In genomic region chr14:63436286-63437098, GRCh38 we compare ENCODE assay signal across 2 cellular contexts.
TF ChIP-seq lines count a peak whose summit lies in the region.

No MANE protein-coding gene starts in this region.

TF ChIP-seq in IMR-90, 13 proteins besides CTCF, POLR2A, EP300 and RAD21 (continued from another document):
- TF ChIP-seq USF2 (IDR thresholded peaks at IDR 0.05; ENCODE audit: low read depth, low read length) (no peak), RCOR1 (IDR thresholded peaks at IDR 0.05; ENCODE audit: insufficient replicate concordance, low read length) (no peak), SMC3 (IDR thresholded peaks at IDR 0.05; ENCODE audit: low read depth, low read length) (no peak), ELK1 (IDR thresholded peaks at IDR 0.05; ENCODE audit: borderline replicate concordance, low read depth, low read length) (no peak), RFX5 (IDR thresholded peaks at IDR 0.05; ENCODE audit: low read depth, low read length) (no peak), NFE2L2 (IDR thresholded peaks at IDR 0.05; ENCODE audit: low read depth, low read length) (no peak), MXI1 (IDR thresholded peaks at IDR 0.05; ENCODE audit: borderline replicate concordance, low read depth, low read length) (no peak)

TF ChIP-seq in WTC11, 78 proteins besides CTCF, POLR2A, EP300 and RAD21 (continued from another document):
- TF ChIP-seq AFF4 (CRISPR knock-in tag; IDR thresholded peaks at IDR 0.05; ENCODE audit: borderline replicate concordance): no peak
- no peak for TF ChIP-seq MYBL2 (CRISPR knock-in tag; IDR thresholded peaks at IDR 0.05)
- no peak for TF ChIP-seq ZSCAN18 (CRISPR knock-in tag; IDR thresholded peaks at IDR 0.05)
- TF ChIP-seq SP1 (CRISPR knock-in tag; conservative IDR thresholded peaks at IDR 0.05): no peak
- no peak for TF ChIP-seq CREM (CRISPR knock-in tag; IDR thresholded peaks at IDR 0.05)
- no peak for TF ChIP-seq ZNF121 (CRISPR knock-in tag; IDR thresholded peaks at IDR 0.05)
- TF ChIP-seq ATF6 (CRISPR knock-in tag; IDR thresholded peaks at IDR 0.05): no peak
- no peak for TF ChIP-seq E2F4 (CRISPR knock-in tag; IDR thresholded peaks at IDR 0.05; ENCODE audit: borderline replicate concordance, low read depth)
- TF ChIP-seq FOXP1 (CRISPR knock-in tag; IDR thresholded peaks at IDR 0.05; ENCODE audit: borderline replicate concordance): no peak
- TF ChIP-seq IRF2 (CRISPR knock-in tag; IDR thresholded peaks at IDR 0.05; ENCODE audit: borderline replicate concordance, low read depth): no peak
- TF ChIP-seq NFE2L1 (CRISPR knock-in tag; IDR thresholded peaks at IDR 0.05): no peak
- TF ChIP-seq FOXK1 (CRISPR knock-in tag; IDR thresholded peaks at IDR 0.05): no peak
- TF ChIP-seq TCF7 (CRISPR knock-in tag; IDR thresholded peaks at IDR 0.05; ENCODE audit: low read depth): no peak
- no peak for TF ChIP-seq NR2C2 (CRISPR knock-in tag; IDR thresholded peaks at IDR 0.05)
- TF ChIP-seq ZNF281 (CRISPR knock-in tag; IDR thresholded peaks at IDR 0.05): no peak
- TF ChIP-seq ATF2 (CRISPR knock-in tag; IDR thresholded peaks at IDR 0.05; ENCODE audit: borderline replicate concordance, low read depth): no peak
